In the genomic region with DNA sequence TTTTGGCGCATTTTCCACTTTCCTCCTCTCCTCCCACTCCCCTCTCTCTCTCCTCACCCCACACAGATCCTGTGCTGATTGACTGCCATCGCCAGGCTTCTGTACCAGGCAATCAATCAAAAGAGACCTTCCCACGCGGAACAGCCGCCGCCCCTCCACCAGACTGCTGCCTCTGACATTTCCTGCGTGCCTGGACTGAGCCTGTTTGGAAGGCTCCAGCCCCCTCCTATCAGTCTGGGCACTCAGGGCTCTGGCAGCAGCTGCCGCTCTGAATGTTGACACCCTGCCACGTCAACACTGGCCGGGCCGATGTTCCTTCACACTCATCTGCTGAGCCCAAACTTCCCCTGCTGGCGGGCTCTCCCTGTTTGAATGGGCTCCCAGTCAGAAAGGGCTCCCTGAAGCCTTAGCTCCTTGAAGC, we compare ENCODE assay signal across 8 cellular contexts.
DNase-seq lines count a peak whose midpoint lies in the region; ATAC-seq, FAIRE-seq and TF ChIP-seq lines count a peak whose summit lies in the region.

No MANE protein-coding gene starts in this region.

- H3K9me3 ChIP-seq in endothelial cell of umbilical vein (replicated peaks; ENCODE audit: control insufficient read depth, insufficient read depth, low read length) = no peaks in the 10 kb centered on the region
- H3K9me3 ChIP-seq in CD4-positive, alpha-beta T cell (ENCODE audit: control insufficient read depth, low read length) = no peaks in the 10 kb centered on the region

- no peak overlapping the region for H3K27ac ChIP-seq in endothelial cell of umbilical vein (ENCODE audit: insufficient read depth, low read depth, low read length)
- H3K27ac ChIP-seq in CD4-positive, alpha-beta T cell (ENCODE audit: low read depth, low read length) = no peak overlapping the region

- CTCF ChIA-PET in endothelial cell of umbilical vein (lab: Charles Lee) = interaction anchor here (1.0 kb wide), 1 partner anchor 469 kb away, joined by 4 read pairs; no protein-coding TSS in a partner anchor
- CTCF ChIA-PET in CD4-positive, alpha-beta T cell (lab: Charles Lee) = no interaction called here

- H3K4me3 ChIP-seq in endothelial cell of umbilical vein (replicated peaks in 1 of 3; ENCODE audit: insufficient read depth in 1 of 3, low read depth in 1 of 3, low read length in 3 of 3) = no peak overlapping the region

- H3K4me1 ChIP-seq in endothelial cell of umbilical vein (ENCODE audit: control insufficient read depth, extremely low read depth, insufficient read depth, low read length) = peaks cover 11% of the 10 kb centered on the region

- no peaks in the 10 kb centered on the region for H3K36me3 Mint-ChIP-seq in nephron (ENCODE audit: low read depth)
- H3K36me3 Mint-ChIP-seq in CD4-positive, alpha-beta T cell (ENCODE audit: low read depth) = no peaks in the 10 kb centered on the region

- intact Hi-C loops in endothelial cell of umbilical vein (cut with micrococcal nuclease) = loop anchor here (2.0 kb wide), 1 partner anchor 468 kb away; a partner anchor contains a TSS
- intact Hi-C loops in CD4-positive, alpha-beta T cell (cut with DNase I, micrococcal nuclease) = no loop called here

- no peaks in the 10 kb centered on the region for H4K20me1 ChIP-seq in endothelial cell of umbilical vein (replicated peaks; ENCODE audit: control insufficient read depth, extremely low read depth, insufficient read depth, low read length)

- POLR2A ChIA-PET in endothelial cell of umbilical vein (lab: Charles Lee) = no interaction called here
- POLR2A ChIA-PET in CD4-positive, alpha-beta T cell (lab: Charles Lee) = no interaction called here

- dilution Hi-C loops in endothelial cell of umbilical vein (cut with MboI; ENCODE audit: extremely low pct_ligation_motif_present, low sequenced_read_pairs) = no loop called here

- peak in 12 of 14 donors; percentile 14 to 68 (median 38) for DNase-seq in C1 segment of cervical spinal cord (lab: John Stamatoyannopoulos, UW)
- peak; percentile 31 for DNase-seq in NCI-H1092 treated with DMSO at 0.1 percent for 48 hours (lab: John Stamatoyannopoulos, UW)
- peak; percentile 69 for DNase-seq in endothelial cell of umbilical vein (ENCODE audit: low read depth, low spot score)
- DNase-seq in stimulated activated CD8-positive, alpha-beta memory T cell treated with anti-CD3 and anti-CD28 coated beads, Interleukin-4, amount 100 ng/mL, for 48 hours = no peak
- no peak for DNase-seq in NCI-H526 treated with DMSO at 0.1 percent for 48 hours (lab: John Stamatoyannopoulos, UW)
- no peak for DNase-seq in CD4-positive, alpha-beta T cell

- TF ChIP-seq CTCF in endothelial cell of umbilical vein (IDR thresholded peaks at IDR 0.05; ENCODE audit: extremely low read depth in 1 of 2, insufficient read depth in 1 of 2, low read depth in 1 of 2, low read length in 2 of 2) (peak in 1 of 2 donors; percentile 26), nephron (IDR thresholded peaks at IDR 0.05; ENCODE audit: unreplicated experiment in 3 of 3) (no peak)
- no peak for TF ChIP-seq CTCF in CD4-positive, alpha-beta T cell (IDR thresholded peaks at IDR 0.05)

- no peaks in the 10 kb centered on the region for H3K79me2 ChIP-seq in endothelial cell of umbilical vein (ENCODE audit: control insufficient read depth, insufficient read depth, low read length)

- peaks cover 23% of the 10 kb centered on the region for H3K4me1 Mint-ChIP-seq in nephron
- H3K4me1 Mint-ChIP-seq in CD4-positive, alpha-beta T cell (ENCODE audit: low read depth) = no peaks in the 10 kb centered on the region

- H3K9me1 ChIP-seq in endothelial cell of umbilical vein (replicated peaks; ENCODE audit: control insufficient read depth, extremely low read depth, insufficient read depth, low read length) = no peaks in the 10 kb centered on the region

- no peak for TF ChIP-seq POLR2A in endothelial cell of umbilical vein (IDR thresholded peaks at IDR 0.05; ENCODE audit: low read depth, low read length)

- peak overlapping the region; percentile 51 to 78 (median 76) for H3K27ac Mint-ChIP-seq in nephron
- H3K27ac Mint-ChIP-seq in CD4-positive, alpha-beta T cell = no peak overlapping the region

- H3K27me3 Mint-ChIP-seq in nephron (ENCODE audit: low read depth) = peaks cover 5% of the 10 kb centered on the region
- peaks cover 13% of the 10 kb centered on the region for H3K27me3 Mint-ChIP-seq in CD4-positive, alpha-beta T cell

- H3K4me2 ChIP-seq in endothelial cell of umbilical vein (ENCODE audit: insufficient read depth, low read length) = peak overlapping the region; percentile 38

- no TSS peak for BruUV-seq in endothelial cell of umbilical vein (replicated peaks; lab: Mats Ljungman, UMichigan)

- ATAC-seq in GM21526 (IDR thresholded peaks at IDR 0.05; ENCODE audit: low FRiP score, unreplicated experiment) = no peak
- no peak for ATAC-seq in CD4-positive, alpha-beta T cell (ENCODE audit: poor library complexity)

- peak overlapping the region; percentile 11 to 32 (median 29) for H3K4me3 Mint-ChIP-seq in nephron
- no peak overlapping the region for H3K4me3 Mint-ChIP-seq in CD4-positive, alpha-beta T cell

- peak overlapping the region; percentile 77 for H2AFZ ChIP-seq in endothelial cell of umbilical vein (ENCODE audit: low read depth, low read length)

- H3K36me3 ChIP-seq in endothelial cell of umbilical vein (ENCODE audit: control insufficient read depth in 2 of 2, extremely low read depth in 1 of 2, insufficient read depth in 2 of 2, low read length in 2 of 2) = no peaks in the 10 kb centered on the region

- no peaks in the 10 kb centered on the region for H3K9me3 Mint-ChIP-seq in nephron
- H3K9me3 Mint-ChIP-seq in CD4-positive, alpha-beta T cell = no peaks in the 10 kb centered on the region

- no peaks in the 10 kb centered on the region for H3K27me3 ChIP-seq in endothelial cell of umbilical vein (ENCODE audit: control insufficient read depth in 2 of 2, insufficient read depth in 2 of 2, low read length in 2 of 2)
- no peaks in the 10 kb centered on the region for H3K27me3 ChIP-seq in CD4-positive, alpha-beta T cell (ENCODE audit: control insufficient read depth, insufficient read depth, low read length)

- FAIRE-seq in endothelial cell of umbilical vein (lab: Jason Lieb, UNC) = peak; percentile 69

- peak overlapping the region; percentile 4 for H3K9ac ChIP-seq in endothelial cell of umbilical vein (replicated peaks; ENCODE audit: extremely low read depth, insufficient read depth, low read length)

TF ChIP-seq in endothelial cell of umbilical vein, 7 proteins besides CTCF, POLR2A, EP300 and RAD21:
- no peak for TF ChIP-seq POLR2AphosphoS5 (IDR thresholded peaks at IDR 0.05; ENCODE audit: insufficient read depth, low read depth, low read length)
- no peak for TF ChIP-seq EZH2 (IDR thresholded peaks at IDR 0.05; ENCODE audit: borderline replicate concordance, low read depth, low read length, severe bottlenecking)
- TF ChIP-seq GATA2 (IDR thresholded peaks at IDR 0.05; ENCODE audit: insufficient read depth, insufficient read length, low read depth, low read length) = no peak
- TF ChIP-seq, protein P1, sequence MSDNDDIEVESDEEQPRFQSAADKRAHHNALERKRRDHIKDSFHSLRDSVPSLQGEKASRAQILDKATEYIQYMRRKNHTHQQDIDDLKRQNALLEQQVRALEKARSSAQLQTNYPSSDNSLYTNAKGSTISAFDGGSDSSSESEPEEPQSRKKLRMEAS (IDR thresholded peaks at IDR 0.05; ENCODE audit: insufficient read depth, insufficient read length) = no peak
- TF ChIP-seq JUN (IDR thresholded peaks at IDR 0.05; ENCODE audit: borderline replicate concordance, insufficient read depth, insufficient read length, low read depth) = no peak
- no peak for TF ChIP-seq MYC (IDR thresholded peaks at IDR 0.05; ENCODE audit: low read depth, low read length)
- TF ChIP-seq FOS (IDR thresholded peaks at IDR 0.05; ENCODE audit: borderline replicate concordance, insufficient read depth, low read length) = no peak

Comparison
In these comparisons a context has a peak if more than half of its experiments do, and no peak if none do; other contexts are left out.
1. DNase-seq: peak in C1 segment of cervical spinal cord (12 of 14), NCI-H1092 treated with DMSO at 0.1 percent for 48 hours (single experiment) and endothelial cell of umbilical vein (single experiment); none in stimulated activated CD8-positive, alpha-beta memory T cell treated with anti-CD3 and anti-CD28 coated beads, Interleukin-4, amount 100 ng/mL, for 48 hours (single experiment), NCI-H526 treated with DMSO at 0.1 percent for 48 hours (single experiment) and CD4-positive, alpha-beta T cell (0 of 10).